Comparison of ENCODE assay signal across 40 cellular contexts in the genomic region with DNA sequence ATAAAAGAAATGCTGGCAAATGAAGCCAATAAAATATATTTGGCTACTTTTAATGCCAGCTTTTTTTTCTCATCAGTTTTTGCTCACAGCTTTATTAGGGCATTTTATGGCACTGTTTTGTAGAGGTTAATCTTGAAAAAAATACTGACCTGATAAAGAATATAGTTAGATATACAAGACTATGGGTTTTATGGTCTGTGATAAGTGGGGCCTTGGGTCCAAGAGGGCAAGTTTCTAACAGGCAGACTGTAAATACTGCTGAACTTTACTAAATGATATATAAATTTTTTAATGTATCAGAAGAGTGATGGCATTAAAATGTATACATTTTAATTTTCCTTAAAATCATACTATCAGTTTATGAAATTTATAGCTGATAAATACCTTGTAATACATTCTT.
"Had no signal": no experiment of that assay in that cellular context is flagged by ENCODE, and none has a peak within 500 bp of the region (broad histone marks: within the 10 kb centered on the region; RNA-seq: fewer than 3 reads in every experiment).

No MANE protein-coding gene starts in this region.

- ATAC-seq: activated naive CD4-positive, alpha-beta T cell treated with anti-CD3 and anti-CD28 coated beads, Interleukin-2, amount 50 U/mL, for 72 hours; activated naive CD8-positive, alpha-beta T cell treated with anti-CD3 and anti-CD28 coated beads, Interleukin-2, amount 50 U/mL, for 24 hours; activated T-cell treated with anti-CD3 and anti-CD28 coated beads, Interleukin-2, amount 50 U/mL, for 4 hours; activated T-cell treated with anti-CD3 and anti-CD28 coated beads, Interleukin-2, amount 50 U/mL, for 72 hours; activated T-helper 17 cell treated with anti-CD3 and anti-CD28 coated beads, Interleukin-2, amount 50 U/mL, for 72 hours; body of pancreas had no signal

- H3K4me3 ChIP-seq: adrenal gland, ascending aorta, body of pancreas, breast epithelium, cardiac muscle cell had no signal

- H3K27ac ChIP-seq: adrenal gland, ascending aorta, body of pancreas, brain microvascular endothelial cell, breast epithelium, cardiac muscle cell had no signal

- H3K9me3 Mint-ChIP-seq: activated naive CD4-positive, alpha-beta T cell treated with anti-CD3 and anti-CD28 coated beads for 36 hours; activated naive CD4-positive, alpha-beta T cell treated with anti-CD3 and anti-CD28 coated beads, Interleukin-2, amount 10 ng/mL, durations not matched to agents 7 days and 5 days; activated naive CD4-positive, alpha-beta T cell treated with anti-CD3 and anti-CD28 coated beads, Interleukin-2, amount 50 U/mL, for 72 hours; activated naive CD8-positive, alpha-beta T cell treated with anti-CD3 and anti-CD28 coated beads for 36 hours; activated naive CD8-positive, alpha-beta T cell treated with anti-CD3 and anti-CD28 coated beads, Interleukin-2, amount 10 ng/mL, durations not matched to agents 7 days and 5 days; activated naive CD8-positive, alpha-beta T cell treated with anti-CD3 and anti-CD28 coated beads, Interleukin-2, amount 50 U/mL, for 24 hours; activated T-helper 1 cell treated with anti-CD3 and anti-CD28 coated beads, Interleukin-12 subunit alpha, Interleukin-12 subunit beta, Interleukin-2, Interleukin-4 antibody, amounts not matched to agents 30 ng/mL and 10 ng/mL and 1 ng/mL, durations not matched to agents 14 hours and 24 hours and 36 hours; activated T-helper 2 cell treated with anti-CD3 and anti-CD28 coated beads, Interferon-gamma antibody, Interleukin-2, Interleukin-4, amounts not matched to agents 10 μg/mL and 5 μg/mL and 100 μg/mL, durations not matched to agents 14 hours and 24 hours and 36 hours; brain had no signal

- H3K4me1 ChIP-seq: adrenal gland, ascending aorta, body of pancreas, breast epithelium had no signal

- H3K4me3 Mint-ChIP-seq: activated naive CD4-positive, alpha-beta T cell treated with anti-CD3 and anti-CD28 coated beads for 36 hours; activated naive CD4-positive, alpha-beta T cell treated with anti-CD3 and anti-CD28 coated beads, Interleukin-2, amount 10 ng/mL, durations not matched to agents 7 days and 5 days; activated naive CD4-positive, alpha-beta T cell treated with anti-CD3 and anti-CD28 coated beads, Interleukin-2, amount 50 U/mL, for 24 hours; activated naive CD8-positive, alpha-beta T cell; activated naive CD8-positive, alpha-beta T cell treated with anti-CD3 and anti-CD28 coated beads for 36 hours; activated naive CD8-positive, alpha-beta T cell treated with anti-CD3 and anti-CD28 coated beads, Interleukin-2, amount 10 ng/mL, durations not matched to agents 7 days and 5 days; activated naive CD8-positive, alpha-beta T cell treated with anti-CD3 and anti-CD28 coated beads, Interleukin-2, amount 50 U/mL, for 24 hours; activated T-cell treated with anti-CD3 and anti-CD28 coated beads, Interleukin-2, amount 50 U/mL, for 24 hours; activated T-cell treated with anti-CD3 and anti-CD28 coated beads, Interleukin-2, amount 50 U/mL, for 4 hours; activated T-cell treated with anti-CD3 and anti-CD28 coated beads, Interleukin-2, amount 50 U/mL, for 72 hours; activated T-helper 1 cell treated with anti-CD3 and anti-CD28 coated beads, Interleukin-12 subunit alpha, Interleukin-12 subunit beta, Interleukin-2, Interleukin-4 antibody, amounts not matched to agents 30 ng/mL and 10 ng/mL and 1 ng/mL, durations not matched to agents 14 hours and 24 hours and 36 hours; activated T-helper 17 cell treated with anti-CD3 and anti-CD28 coated beads, Interleukin-2, amount 50 U/mL, for 72 hours; brain; central memory CD8-positive, alpha-beta T cell had no signal

- H3K4me1 Mint-ChIP-seq: activated naive CD4-positive, alpha-beta T cell treated with anti-CD3 and anti-CD28 coated beads, Interleukin-2, amount 10 ng/mL, durations not matched to agents 7 days and 5 days; activated naive CD4-positive, alpha-beta T cell treated with anti-CD3 and anti-CD28 coated beads, Interleukin-2, amount 50 U/mL, for 24 hours; activated naive CD8-positive, alpha-beta T cell treated with anti-CD3 and anti-CD28 coated beads for 36 hours; activated naive CD8-positive, alpha-beta T cell treated with anti-CD3 and anti-CD28 coated beads, Interleukin-2, amount 10 ng/mL, durations not matched to agents 7 days and 5 days; activated naive CD8-positive, alpha-beta T cell treated with anti-CD3 and anti-CD28 coated beads, Interleukin-2, amount 50 U/mL, for 24 hours; activated T-helper 17 cell treated with anti-CD3 and anti-CD28 coated beads, Interleukin-2, amount 50 U/mL, for 72 hours; brain; central memory CD8-positive, alpha-beta T cell had no signal

- H3K27ac Mint-ChIP-seq: activated naive CD4-positive, alpha-beta T cell treated with anti-CD3 and anti-CD28 coated beads for 36 hours; activated naive CD4-positive, alpha-beta T cell treated with anti-CD3 and anti-CD28 coated beads, Interleukin-2, amount 10 ng/mL, durations not matched to agents 7 days and 5 days; activated naive CD4-positive, alpha-beta T cell treated with anti-CD3 and anti-CD28 coated beads, Interleukin-2, amount 50 U/mL, for 24 hours; activated naive CD4-positive, alpha-beta T cell treated with anti-CD3 and anti-CD28 coated beads, Interleukin-2, amount 50 U/mL, for 72 hours; activated naive CD8-positive, alpha-beta T cell; activated naive CD8-positive, alpha-beta T cell treated with anti-CD3 and anti-CD28 coated beads for 36 hours; activated naive CD8-positive, alpha-beta T cell treated with anti-CD3 and anti-CD28 coated beads, Interleukin-2, amount 10 ng/mL, durations not matched to agents 7 days and 5 days; activated naive CD8-positive, alpha-beta T cell treated with anti-CD3 and anti-CD28 coated beads, Interleukin-2, amount 50 U/mL, for 24 hours; activated T-cell treated with anti-CD3 and anti-CD28 coated beads, Interleukin-2, amount 50 U/mL, for 24 hours; activated T-cell treated with anti-CD3 and anti-CD28 coated beads, Interleukin-2, amount 50 U/mL, for 72 hours; activated T-helper 1 cell treated with anti-CD3 and anti-CD28 coated beads, Interleukin-12 subunit alpha, Interleukin-12 subunit beta, Interleukin-2, Interleukin-4 antibody, amounts not matched to agents 30 ng/mL and 10 ng/mL and 1 ng/mL, durations not matched to agents 14 hours and 24 hours and 36 hours; activated T-helper 17 cell treated with anti-CD3 and anti-CD28 coated beads, Interleukin-2, amount 50 U/mL, for 72 hours; activated T-helper 2 cell treated with anti-CD3 and anti-CD28 coated beads, Interferon-gamma antibody, Interleukin-2, Interleukin-4, amounts not matched to agents 10 μg/mL and 5 μg/mL and 100 μg/mL, durations not matched to agents 14 hours and 24 hours and 36 hours; brain had no signal

- H3K27me3 ChIP-seq: adrenal gland, ascending aorta, body of pancreas, brain microvascular endothelial cell, breast epithelium, cardiac muscle cell had no signal

- FAIRE-seq: astrocyte, bronchial epithelial cell had no signal

- H3K36me3 Mint-ChIP-seq: activated naive CD4-positive, alpha-beta T cell treated with anti-CD3 and anti-CD28 coated beads, Interleukin-2, amount 10 ng/mL, durations not matched to agents 7 days and 5 days; activated naive CD4-positive, alpha-beta T cell treated with anti-CD3 and anti-CD28 coated beads, Interleukin-2, amount 50 U/mL, for 24 hours; activated naive CD4-positive, alpha-beta T cell treated with anti-CD3 and anti-CD28 coated beads, Interleukin-2, amount 50 U/mL, for 72 hours; activated naive CD8-positive, alpha-beta T cell; activated naive CD8-positive, alpha-beta T cell treated with anti-CD3 and anti-CD28 coated beads for 36 hours; activated naive CD8-positive, alpha-beta T cell treated with anti-CD3 and anti-CD28 coated beads, Interleukin-2, amount 10 ng/mL, durations not matched to agents 7 days and 5 days; brain had no signal

- H3K36me3 ChIP-seq: adrenal gland, ascending aorta, brain microvascular endothelial cell, breast epithelium, cardiac muscle cell had no signal

- H3K27me3 Mint-ChIP-seq: activated naive CD4-positive, alpha-beta T cell treated with anti-CD3 and anti-CD28 coated beads, Interleukin-2, amount 10 ng/mL, durations not matched to agents 7 days and 5 days; activated naive CD4-positive, alpha-beta T cell treated with anti-CD3 and anti-CD28 coated beads, Interleukin-2, amount 50 U/mL, for 24 hours; activated naive CD8-positive, alpha-beta T cell; activated naive CD8-positive, alpha-beta T cell treated with anti-CD3 and anti-CD28 coated beads for 36 hours; activated naive CD8-positive, alpha-beta T cell treated with anti-CD3 and anti-CD28 coated beads, Interleukin-2, amount 10 ng/mL, durations not matched to agents 7 days and 5 days; activated naive CD8-positive, alpha-beta T cell treated with anti-CD3 and anti-CD28 coated beads, Interleukin-2, amount 50 U/mL, for 24 hours; activated T-cell treated with anti-CD3 and anti-CD28 coated beads, Interleukin-2, amount 50 U/mL, for 24 hours; activated T-helper 17 cell treated with anti-CD3 and anti-CD28 coated beads, Interleukin-2, amount 50 U/mL, for 72 hours; brain; central memory CD8-positive, alpha-beta T cell had no signal

- DNase-seq: activated effector memory CD4-positive, alpha-beta T cell treated with anti-CD3 and anti-CD28 coated beads, Interleukin-2, amount 50 U/mL, for 16 hours; activated effector memory CD4-positive, alpha-beta T cell treated with Interleukin-2 at 50 U/mL for 16 hours; activated gamma-delta T cell; activated gamma-delta T cell treated with Interleukin-2 at 50 U/mL for 16 hours; activated naive CD4-positive, alpha-beta T cell; activated naive CD4-positive, alpha-beta T cell treated with anti-CD3 and anti-CD28 coated beads for 36 hours; activated naive CD4-positive, alpha-beta T cell treated with anti-CD3 and anti-CD28 coated beads, Interleukin-2, amount 10 ng/mL, durations not matched to agents 7 days and 5 days; activated naive CD4-positive, alpha-beta T cell treated with anti-CD3 and anti-CD28 coated beads, Interleukin-2, amount 50 U/mL, for 16 hours; activated naive CD4-positive, alpha-beta T cell treated with Interleukin-2 at 50 U/mL for 16 hours; activated naive CD8-positive, alpha-beta T cell treated with anti-CD3 and anti-CD28 coated beads for 36 hours; activated naive CD8-positive, alpha-beta T cell treated with anti-CD3 and anti-CD28 coated beads, Interleukin-2, amount 10 ng/mL, durations not matched to agents 7 days and 5 days; activated naive CD8-positive, alpha-beta T cell treated with anti-CD3 and anti-CD28 coated beads, Interleukin-2, amount 50 U/mL, for 24 hours; activated T-cell treated with anti-CD3 and anti-CD28 coated beads, Interleukin-2, amount 50 U/mL, for 1 hour; activated T-cell treated with anti-CD3 and anti-CD28 coated beads, Interleukin-2, amount 50 U/mL, for 24 hours; activated T-cell treated with anti-CD3 and anti-CD28 coated beads, Interleukin-2, amount 50 U/mL, for 4 hours; activated T-cell treated with anti-CD3 and anti-CD28 coated beads, Interleukin-2, amount 50 U/mL, for 48 hours; activated T-cell treated with anti-CD3 and anti-CD28 coated beads, Interleukin-2, amount 50 U/mL, for 72 hours; adrenal gland; amniotic stem cell; amygdala; anterior cingulate cortex; aorta; body of pancreas; brain microvascular endothelial cell; caudate nucleus; central memory CD4-positive, alpha-beta T cell; cerebellar nuclear complex had no signal

- H3K9me3 ChIP-seq: adrenal gland, ascending aorta, body of pancreas, breast epithelium had no signal
